In the genomic region with DNA sequence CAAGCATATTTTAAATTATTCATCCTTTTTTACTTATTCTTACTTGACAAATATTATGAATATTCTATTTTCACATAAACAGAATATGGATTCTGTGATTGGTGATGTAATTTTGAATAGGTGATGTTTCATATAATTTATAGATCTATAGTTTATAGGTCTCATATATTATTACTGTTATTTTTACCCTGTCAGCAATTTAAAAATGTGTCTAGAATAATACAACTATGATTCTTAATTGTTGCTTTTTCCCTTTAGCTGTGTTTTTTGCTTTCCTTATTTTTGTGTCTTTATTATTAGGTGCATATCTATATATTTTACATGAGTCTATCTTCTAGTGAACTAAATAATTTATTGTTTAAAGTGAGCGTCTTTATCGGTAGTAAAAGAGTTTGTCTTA, we compare ENCODE assay signal across 10 cellular contexts.
"Had no signal": no experiment of that assay in that cellular context is flagged by ENCODE, and none has a peak within 500 bp of the region (broad histone marks: within the 10 kb centered on the region; RNA-seq: fewer than 3 reads in every experiment).

No MANE protein-coding gene starts in this region.

- H3K4me2 ChIP-seq: KMS-11 had no signal

- H3K9ac ChIP-seq: GM23248, KMS-11 had no signal

- H2AFZ ChIP-seq: GM23248 had no signal

- DNase-seq: GM23248, GOT3, H9, HCEC 1CT, HFFc6, Karpas-422, KBM-7 had no signal

- H3K27ac Mint-ChIP-seq: H9, HFFc6 had no signal

- H3K4me3 ChIP-seq: GM23248 had no signal

- H3K27ac ChIP-seq: GM23248, KMS-11 had no signal

- H3K4me3 Mint-ChIP-seq: H9, HFFc6 had no signal

- H3K4me1 Mint-ChIP-seq: H9 had no signal

- FAIRE-seq: H54, HTR-8/SVneo had no signal
